ENCODE assay signal across 16 cellular contexts in the genomic region with DNA sequence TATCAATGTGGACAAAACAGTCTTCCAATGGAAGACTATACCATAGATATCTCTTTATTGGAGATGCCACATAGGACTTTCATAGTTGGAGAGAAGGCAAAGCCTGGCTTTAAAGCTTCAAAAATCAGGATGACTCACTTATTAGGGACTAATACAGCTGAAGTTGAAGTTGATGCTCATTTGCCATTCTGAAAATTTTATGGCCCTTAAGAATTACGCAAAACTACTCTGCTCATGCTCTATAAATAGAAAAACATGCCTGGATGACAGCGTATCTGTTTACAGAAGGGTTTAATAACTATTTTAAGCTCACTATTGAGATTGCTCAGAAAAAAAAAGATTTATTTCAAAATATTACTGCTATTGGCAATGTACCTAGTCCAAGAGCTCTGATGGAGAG.
DNase-seq lines count a peak whose midpoint lies in the region; ATAC-seq, FAIRE-seq and TF ChIP-seq lines count a peak whose summit lies in the region.
"Had no signal": no experiment of that assay in that cellular context is flagged by ENCODE, and none has a peak within 500 bp of the region (broad histone marks: within the 10 kb centered on the region; RNA-seq: fewer than 3 reads in every experiment).

No MANE protein-coding gene starts in this region.

- POLR2A ChIA-PET in A549 (lab: Yijun Ruan, JAX) = no interaction called here

- no peak overlapping the region for H3K27ac ChIP-seq in A549
- H3K27ac ChIP-seq: gastroesophageal sphincter, PC-9 had no signal

- TF ChIP-seq CTCF in A549 (IDR thresholded peaks at IDR 0.05) = no peak
- no peak for TF ChIP-seq CTCF in HFF-Myc (IDR thresholded peaks at IDR 0.05; ENCODE audit: low read depth, low read length, missing control alignments)
- no peak for TF ChIP-seq CTCF in bronchial epithelial cell (IDR thresholded peaks at IDR 0.05; ENCODE audit: insufficient read depth, low read length, severe bottlenecking)
- no peak for TF ChIP-seq CTCF in mucosa of descending colon (IDR thresholded peaks at IDR 0.05)

- no peak overlapping the region for H3K27ac Mint-ChIP-seq in activated naive CD4-positive, alpha-beta T cell treated with anti-CD3 and anti-CD28 coated beads, Interleukin-2, amount 50 U/mL, for 72 hours
- H3K27ac Mint-ChIP-seq: activated CD8-positive, alpha-beta T cell treated with anti-CD3 and anti-CD28 coated beads, Interleukin-2, amount 10 ng/mL, durations not matched to agents 7 days and 5 days; activated naive CD4-positive, alpha-beta T cell treated with anti-CD3 and anti-CD28 coated beads, Interleukin-2, amount 50 U/mL, for 24 hours; B cell; dendritic cell treated with granulocyte-macrophage colony-stimulating factor and Interleukin-4, amounts not matched to agents 40 ng/mL and 50 ng/mL, for 4 days had no signal

- H3K4me3 ChIP-seq in A549 = no peak overlapping the region
- no peak overlapping the region for H3K4me3 ChIP-seq in HFF-Myc (replicated peaks; ENCODE audit: low read depth, low read length)
- H3K4me3 ChIP-seq in bronchial epithelial cell (ENCODE audit: low read depth, low read length) = no peak overlapping the region
- no peak overlapping the region for H3K4me3 ChIP-seq in mucosa of descending colon
- H3K4me3 ChIP-seq: gastroesophageal sphincter, PC-9 had no signal

- H3K27me3 ChIP-seq in bronchial epithelial cell (ENCODE audit: control insufficient read depth, insufficient read depth, low read length) = no peaks in the 10 kb centered on the region
- H3K27me3 ChIP-seq: gastroesophageal sphincter had no signal

- H3K36me3 Mint-ChIP-seq in activated naive CD4-positive, alpha-beta T cell treated with anti-CD3 and anti-CD28 coated beads, Interleukin-2, amount 50 U/mL, for 72 hours = no peaks in the 10 kb centered on the region
- H3K36me3 Mint-ChIP-seq: activated naive CD4-positive, alpha-beta T cell treated with anti-CD3 and anti-CD28 coated beads, Interleukin-2, amount 50 U/mL, for 24 hours had no signal

- peak overlapping the region; percentile 25; the same call in 1 of the 3 replicates for H3K4me2 ChIP-seq in A549
- H3K4me2 ChIP-seq: PC-9 had no signal

- H3K9me3 Mint-ChIP-seq in activated naive CD4-positive, alpha-beta T cell treated with anti-CD3 and anti-CD28 coated beads, Interleukin-2, amount 50 U/mL, for 72 hours = no peaks in the 10 kb centered on the region
- H3K9me3 Mint-ChIP-seq: activated naive CD4-positive, alpha-beta T cell treated with anti-CD3 and anti-CD28 coated beads, Interleukin-2, amount 50 U/mL, for 24 hours; dendritic cell treated with granulocyte-macrophage colony-stimulating factor and Interleukin-4, amounts not matched to agents 40 ng/mL and 50 ng/mL, for 4 days; neural crest cell had no signal

- TF ChIP-seq RAD21 in A549 (conservative IDR thresholded peaks at IDR 0.05 in 1 of 2, IDR thresholded peaks at IDR 0.05 in 1 of 2) = no peak

- CTCF ChIA-PET in A549 (lab: Yijun Ruan, JAX) = interaction anchor here (1.2 to 1.5 kb wide), 2 partner anchors 40 to 46 kb away, joined by 3 read pairs; no protein-coding TSS in a partner anchor

- FAIRE-seq in A549 (lab: Jason Lieb, UNC) (no peak), bronchial epithelial cell (lab: Jason Lieb, UNC) (no peak), islet of Langerhans (lab: Jason Lieb, UNC) (peak; percentile 77)

- intact Hi-C loops in mucosa of descending colon (cut with DNase I, micrococcal nuclease) = no loop called here

- TF ChIP-seq EP300 in A549 (IDR thresholded peaks at IDR 0.05) = no peak

- peaks cover 93% of the 10 kb centered on the region for H3K4me1 ChIP-seq in A549
- H3K4me1 ChIP-seq in mucosa of descending colon (ENCODE audit: low read depth) = no peaks in the 10 kb centered on the region

- no peak for TF ChIP-seq POLR2A in A549 (IDR thresholded peaks at IDR 0.05; ENCODE audit: low read length)

- no peaks in the 10 kb centered on the region for H3K9me3 ChIP-seq in A549
- H3K9me3 ChIP-seq in mucosa of descending colon = no peaks in the 10 kb centered on the region
- H3K9me3 ChIP-seq: gastroesophageal sphincter had no signal

- WGBS in A549 (ENCODE audit: missing lambda C conversion rate) = 52% methylated on average over 2 of the region's 2 CpGs

- DNase-seq in A549 (ENCODE audit: low read depth in 1 of 2, low spot score in 1 of 2) (no peak), HFF-Myc (ENCODE audit: extremely low read depth, low read depth) (peak; percentile 58), bronchial epithelial cell (ENCODE audit: low read depth) (peak; percentile 52), CD1c-positive myeloid dendritic cell (ENCODE audit: extremely low spot score) (no peak), mucosa of descending colon (no peak), NCI-H1048 (lab: John Stamatoyannopoulos, UW) (no peak)
- no peak for DNase-seq in activated naive CD4-positive, alpha-beta T cell treated with anti-CD3 and anti-CD28 coated beads, Interleukin-2, amount 50 U/mL, for 72 hours (ENCODE audit: low spot score in 2 of 2)
- DNase-seq: activated CD8-positive, alpha-beta T cell treated with anti-CD3 and anti-CD28 coated beads, Interleukin-2, amount 10 ng/mL, durations not matched to agents 7 days and 5 days; PC-9; stimulated activated CD4-positive, alpha-beta T cell treated with anti-CD3 and anti-CD28 coated beads, Interleukin-15, amount 100 ng/mL, for 24 hours had no signal

- ATAC-seq in A549 = no peak
- ATAC-seq in mucosa of descending colon = no peak
- ATAC-seq in activated naive CD4-positive, alpha-beta T cell treated with anti-CD3 and anti-CD28 coated beads, Interleukin-2, amount 50 U/mL, for 72 hours = no peak
- ATAC-seq: activated CD8-positive, alpha-beta T cell treated with anti-CD3 and anti-CD28 coated beads, Interleukin-2, amount 10 ng/mL, durations not matched to agents 7 days and 5 days; gastroesophageal sphincter had no signal

- H3K36me3 ChIP-seq in bronchial epithelial cell (ENCODE audit: control insufficient read depth, insufficient read depth, low read length) (no peaks in the 10 kb centered on the region), mucosa of descending colon (ENCODE audit: low read depth) (no peaks in the 10 kb centered on the region)
- H3K36me3 ChIP-seq: gastroesophageal sphincter had no signal

TF ChIP-seq in A549, 52 proteins besides CTCF, POLR2A, EP300 and RAD21:
- TF ChIP-seq ZFP36 (IDR thresholded peaks at IDR 0.05; ENCODE audit: borderline replicate concordance, partially characterized antibody) (no peak), FOSL2 (IDR thresholded peaks at IDR 0.05) (no peak), FOSL2 (CRISPR knock-in tag; IDR thresholded peaks at IDR 0.05) (peak; percentile 58), TP53 (CRISPR knock-in tag; IDR thresholded peaks at IDR 0.05) (no peak), HDAC2 (IDR thresholded peaks at IDR 0.05) (no peak), HOXB5 (CRISPR knock-in tag; IDR thresholded peaks at IDR 0.05) (no peak), MYC (IDR thresholded peaks at IDR 0.05; ENCODE audit: borderline replicate concordance, low read length) (no peak), FOXS1 (CRISPR knock-in tag; IDR thresholded peaks at IDR 0.05) (no peak), CEBPB (IDR thresholded peaks at IDR 0.05) (0 out of 4 replicates have a peak, but pooled peaks of 1 of the 2 experiments have one; percentile 15), FOSB (CRISPR knock-in tag; IDR thresholded peaks at IDR 0.05) (no peak), HOXB13 (CRISPR knock-in tag; IDR thresholded peaks at IDR 0.05; ENCODE audit: low read depth) (no peak), CHD2 (IDR thresholded peaks at IDR 0.05; ENCODE audit: low read length, partially characterized antibody) (no peak), HEYL (CRISPR knock-in tag; IDR thresholded peaks at IDR 0.05) (no peak), CBX2 (IDR thresholded peaks at IDR 0.05; ENCODE audit: borderline replicate concordance, low read depth) (no peak)

Comparison
In these comparisons a context has a peak if more than half of its experiments do, and no peak if none do; other contexts are left out.
1. DNase-seq: peak in HFF-Myc (single experiment) and bronchial epithelial cell (single experiment); none in A549 (0 of 2), CD1c-positive myeloid dendritic cell (single experiment), mucosa of descending colon (0 of 3), NCI-H1048 (single experiment) and activated naive CD4-positive, alpha-beta T cell treated with anti-CD3 and anti-CD28 coated beads, Interleukin-2, amount 50 U/mL, for 72 hours (0 of 2).